Comparison of ENCODE assay signal across 1 cellular context in genomic region chr12:9364224-9365176, GRCh38.
TF ChIP-seq lines count a peak whose summit lies in the region.

No MANE protein-coding gene starts in this region.

TF ChIP-seq in GM12878, 131 proteins besides CTCF, POLR2A, EP300 and RAD21 (continued from another document and continues in another):
- TF ChIP-seq E4F1 (IDR thresholded peaks at IDR 0.05; ENCODE audit: borderline replicate concordance, partially characterized antibody) (no peak), ATF3 (IDR thresholded peaks at IDR 0.05; ENCODE audit: borderline replicate concordance, extremely low read depth, low read depth, low read length) (no peak), STAT1 (conservative IDR thresholded peaks at IDR 0.05) (0 out of 2 replicates have a peak, but pooled peaks have one; percentile 17), ZBED1 (IDR thresholded peaks at IDR 0.05; ENCODE audit: borderline replicate concordance) (peak; percentile 96), FOXM1 (IDR thresholded peaks at IDR 0.05; ENCODE audit: low read depth, low read length) (peak; percentile 93), MEF2B (IDR thresholded peaks at IDR 0.05; ENCODE audit: partially characterized antibody, poor library complexity, severe bottlenecking) (peak; percentile 68), REST (IDR thresholded peaks at IDR 0.05; ENCODE audit: low read depth, low read length) (no peak), SUPT20H (IDR thresholded peaks at IDR 0.05; ENCODE audit: borderline replicate concordance, control insufficient read depth, low read depth, low read length) (no peak), RAD51 (IDR thresholded peaks at IDR 0.05) (peak; percentile 60; the same call in 1 of the 2 replicates), FOS (IDR thresholded peaks at IDR 0.05; ENCODE audit: borderline replicate concordance, extremely low read depth, insufficient read length) (no peak), ASH2L (IDR thresholded peaks at IDR 0.05; ENCODE audit: borderline replicate concordance, low read depth) (0 out of 2 replicates have a peak, but pooled peaks have one; percentile 68), IRF4 (IDR thresholded peaks at IDR 0.05; ENCODE audit: low read depth, low read length) (peak; percentile 98), ATF7 (IDR thresholded peaks at IDR 0.05; ENCODE audit: low read depth) (peak; percentile 82), KLF5 (IDR thresholded peaks at IDR 0.05; ENCODE audit: partially characterized antibody) (peak; percentile 21), YY1 (IDR thresholded peaks at IDR 0.05; ENCODE audit: low read depth, low read length) (peak; percentile 39; the same call in 1 of the 2 replicates), ZBTB33 (IDR thresholded peaks at IDR 0.05) (no peak), TCF7 (IDR thresholded peaks at IDR 0.05; ENCODE audit: borderline replicate concordance) (0 out of 2 replicates have a peak, but pooled peaks have one; percentile 67), RELB (IDR thresholded peaks at IDR 0.05; ENCODE audit: low read depth) (peak; percentile 77; the same call in 1 of the 2 replicates), RBBP5 (conservative IDR thresholded peaks at IDR 0.05) (no peak), TCF12 (IDR thresholded peaks at IDR 0.05; ENCODE audit: low read depth, low read length) (peak; percentile 58), CBX5 (IDR thresholded peaks at IDR 0.05; ENCODE audit: low read depth) (peak; percentile 85), SRF (IDR thresholded peaks at IDR 0.05; ENCODE audit: low read depth in 2 of 2, low read length in 2 of 2) (0 out of 4 replicates have a peak, but pooled peaks of 1 of the 2 experiments have one; percentile 23), STAT3 (IDR thresholded peaks at IDR 0.05; ENCODE audit: low read depth, low read length) (peak; percentile 77), SUZ12 (IDR thresholded peaks at IDR 0.05; ENCODE audit: unreplicated experiment) (no peak), ZNF274 (IDR thresholded peaks at IDR 0.05; ENCODE audit: insufficient read depth, insufficient read length) (no peak), ZNF687 (IDR thresholded peaks at IDR 0.05) (peak; percentile 78), IKZF1 (conservative IDR thresholded peaks at IDR 0.05) (peak; percentile 89), CBX3 (IDR thresholded peaks at IDR 0.05; ENCODE audit: borderline replicate concordance, low read depth) (no peak), FOXK2 (IDR thresholded peaks at IDR 0.05) (no peak), CBFB (IDR thresholded peaks at IDR 0.05; ENCODE audit: low read depth) (peak; percentile 98), ZNF24 (IDR thresholded peaks at IDR 0.05) (peak; percentile 36; the same call in 1 of the 2 replicates), POU2F2 (IDR thresholded peaks at IDR 0.05; ENCODE audit: borderline replicate concordance, low read depth, low read length) (peak; percentile 97), SMC3 (IDR thresholded peaks at IDR 0.05; ENCODE audit: borderline replicate concordance, low read length) (no peak), TAF1 (IDR thresholded peaks at IDR 0.05; ENCODE audit: borderline replicate concordance, low read depth, low read length) (peak; percentile 75; the same call in 1 of the 2 replicates), SREBF2 (IDR thresholded peaks at IDR 0.05; ENCODE audit: low read length) (no peak), NR2C1 (IDR thresholded peaks at IDR 0.05) (no peak), IRF3 (IDR thresholded peaks at IDR 0.05) (no peak), NRF1 (conservative IDR thresholded peaks at IDR 0.05; ENCODE audit: low read depth, low read length) (no peak), NR2F1 (conservative IDR thresholded peaks at IDR 0.05) (peak; percentile 97), SMARCA5 (IDR thresholded peaks at IDR 0.05) (peak; percentile 69), SMAD5 (IDR thresholded peaks at IDR 0.05; ENCODE audit: low read depth) (peak; percentile 95), HDAC2 (IDR thresholded peaks at IDR 0.05) (no peak), WRNIP1 (IDR thresholded peaks at IDR 0.05; ENCODE audit: borderline replicate concordance, low read depth, low read length) (no peak), RUNX3 (IDR thresholded peaks at IDR 0.05; ENCODE audit: low read length) (peak; percentile 99), SP1 (IDR thresholded peaks at IDR 0.05; ENCODE audit: low read depth, low read length) (peak; percentile 31), MTA2 (IDR thresholded peaks at IDR 0.05; ENCODE audit: low read depth) (peak; percentile 84), HCFC1 (IDR thresholded peaks at IDR 0.05; ENCODE audit: low read length) (no peak; the same call in 1 of the 2 replicates), CHD2 (IDR thresholded peaks at IDR 0.05; ENCODE audit: borderline replicate concordance, low read depth, low read length) (peak; percentile 74; the same call in 1 of the 2 replicates), EGR1 (IDR thresholded peaks at IDR 0.05; ENCODE audit: borderline replicate concordance in 1 of 2, low read depth in 2 of 2, low read length in 2 of 2) (no peak), BCL11A (IDR thresholded peaks at IDR 0.05; ENCODE audit: low read depth, low read length) (peak; percentile 91), HDGF (IDR thresholded peaks at IDR 0.05) (no peak), MTA3 (IDR thresholded peaks at IDR 0.05; ENCODE audit: borderline replicate concordance, low read length) (peak; percentile 98)
